In genomic region chr2:221541131-221541735, GRCh38 we compare ENCODE assay signal across 23 cellular contexts.
"Had no signal": no experiment of that assay in that cellular context is flagged by ENCODE, and none has a peak within 500 bp of the region (broad histone marks: within the 10 kb centered on the region; RNA-seq: fewer than 3 reads in every experiment).

No MANE protein-coding gene starts in this region.

- H3K9me3 Mint-ChIP-seq: activated CD8-positive, alpha-beta T cell treated with anti-CD3 and anti-CD28 coated beads for 36 hours; activated naive CD4-positive, alpha-beta T cell treated with anti-CD3 and anti-CD28 coated beads, Interleukin-2, amount 50 U/mL, for 24 hours; T-cell had no signal

- DNase-seq: activated CD4-positive, alpha-beta T cell treated with anti-CD3 and anti-CD28 coated beads for 4 hours; activated CD4-positive, CD25-positive, alpha-beta regulatory T cell; activated CD8-positive, alpha-beta memory T cell treated with anti-CD3 and anti-CD28 coated beads, Interleukin-2, amount 50 U/mL, for 48 hours; activated CD8-positive, alpha-beta T cell treated with anti-CD3 and anti-CD28 coated beads for 36 hours; activated effector memory CD4-positive, alpha-beta T cell treated with Interleukin-2 at 50 U/mL for 16 hours; activated naive CD4-positive, alpha-beta T cell; activated T-cell treated with anti-CD3 and anti-CD28 coated beads, Interleukin-2, amount 50 U/mL, for 1 hour; aorta; NCI-H1092; NCI-H1417; NCI-H2029; NCI-H2107; NCI-H2171 treated with DMSO at 0.1 percent for 48 hours; NCI-H345; NCI-H510A; NCI-H526 treated with DMSO at 0.1 percent for 48 hours; NCI-H82; T-cell had no signal

- ATAC-seq: activated CD8-positive, alpha-beta T cell treated with anti-CD3 and anti-CD28 coated beads for 36 hours; Right ventricle myocardium inferior; T-cell had no signal

- H3K27ac ChIP-seq: KMS-11, SK-N-MC, VCaP had no signal

- H3K4me3 Mint-ChIP-seq: activated CD8-positive, alpha-beta T cell treated with anti-CD3 and anti-CD28 coated beads for 36 hours; activated naive CD4-positive, alpha-beta T cell treated with anti-CD3 and anti-CD28 coated beads, Interleukin-2, amount 50 U/mL, for 24 hours; T-cell had no signal

- H3K27me3 Mint-ChIP-seq: activated CD8-positive, alpha-beta T cell treated with anti-CD3 and anti-CD28 coated beads for 36 hours; activated naive CD4-positive, alpha-beta T cell treated with anti-CD3 and anti-CD28 coated beads, Interleukin-2, amount 50 U/mL, for 24 hours; T-cell had no signal

- H3K4me2 ChIP-seq: KMS-11 had no signal

- H3K27ac Mint-ChIP-seq: activated CD8-positive, alpha-beta T cell treated with anti-CD3 and anti-CD28 coated beads for 36 hours; T-cell had no signal

- H3K4me3 ChIP-seq: SK-N-MC had no signal

- H3K9ac ChIP-seq: KMS-11 had no signal
